In genomic region chr7:39413866-39414668, GRCh38 we compare ENCODE assay signal across 8 cellular contexts.
A peak's percentile ranks its signal among the peaks of the same experiment; 100 is the strongest.
DNase-seq lines count a peak whose midpoint lies in the region; ATAC-seq and TF ChIP-seq lines count a peak whose summit lies in the region.

No MANE protein-coding gene starts in this region.

- H3K36me3 Mint-ChIP-seq in nephron (ENCODE audit: low read depth): no peaks in the 10 kb centered on the region

- H3K27ac ChIP-seq in upper lobe of left lung: peak overlapping the region in 1 of 4 donors; percentile 25

- TF ChIP-seq POLR2A in upper lobe of left lung (IDR thresholded peaks at IDR 0.05): no peak

- peak overlapping the region; percentile 12 to 64 (median 50) for H3K4me3 ChIP-seq in upper lobe of left lung

- H3K9me3 ChIP-seq in upper lobe of left lung: no peaks in the 10 kb centered on the region

- TF ChIP-seq EP300 in upper lobe of left lung (IDR thresholded peaks at IDR 0.05): no peak

- 1% methylated on average over 23 to 55 of the region's 55 CpGs for WGBS in upper lobe of left lung, 2 donors

- peak; percentile 22 for DNase-seq in activated gamma-delta T cell treated with Interleukin-2 at 50 U/mL for 16 hours
- no peak for DNase-seq in activated gamma-delta T cell (lab: John Stamatoyannopoulos, UW)
- DNase-seq in NCI-H2171 (lab: John Stamatoyannopoulos, UW): peak; percentile 56
- DNase-seq in activated T-cell treated with anti-CD3 and anti-CD28 coated beads for 24 hours (ENCODE audit: low read depth): peak; percentile 29
- DNase-seq in fibroblast of peridontal ligament (ENCODE audit: extremely low read depth): peak; percentile 2
- peak; percentile 48 to 87 for DNase-seq in upper lobe of left lung

- H3K4me1 Mint-ChIP-seq in nephron: no peaks in the 10 kb centered on the region

- H3K4me1 ChIP-seq in upper lobe of left lung: peaks cover 0 to 15% (median 3%) of the 10 kb centered on the region in 4 donors

- H3K27me3 ChIP-seq in upper lobe of left lung: no peaks in the 10 kb centered on the region

- no peaks in the 10 kb centered on the region for H3K36me3 ChIP-seq in upper lobe of left lung

- H3K4me3 Mint-ChIP-seq in nephron: peak overlapping the region; percentile 92 to 93 (median 93)

- peak overlapping the region in 2 of 3 experiments; percentile 56 to 70 for H3K27ac Mint-ChIP-seq in nephron

- TF ChIP-seq CTCF in nephron (IDR thresholded peaks at IDR 0.05; ENCODE audit: unreplicated experiment in 3 of 3): peak in 2 of 3 experiments; percentile 13 to 27
- no peak for TF ChIP-seq CTCF in upper lobe of left lung (IDR thresholded peaks at IDR 0.05)

- H3K27me3 Mint-ChIP-seq in nephron (ENCODE audit: low read depth): peaks cover 4% of the 10 kb centered on the region

- ATAC-seq in HG02763 (IDR thresholded peaks at IDR 0.05; ENCODE audit: unreplicated experiment) (peak; percentile 76), upper lobe of left lung (ENCODE audit: low FRiP score in 2 of 2) (peak; percentile 51 to 89)

- H3K9me3 Mint-ChIP-seq in nephron: no peaks in the 10 kb centered on the region

Comparison
In these comparisons a context has a peak if more than half of its experiments do, and no peak if none do; other contexts are left out.
1. CTCF ChIP-seq: peak in nephron (2 of 3); none in upper lobe of left lung (0 of 6).